In genomic region chr16:35255816-35256215, GRCh38 we compare ENCODE assay signal across 32 cellular contexts.
"Had no signal": no experiment of that assay in that cellular context is flagged by ENCODE, and none has a peak within 500 bp of the region (broad histone marks: within the 10 kb centered on the region; RNA-seq: fewer than 3 reads in every experiment).

No MANE protein-coding gene starts in this region.

- H3K4me1 Mint-ChIP-seq: activated B cell treated with CpG ODN at 0.5 μM for 24 hours; activated CD4-positive, alpha-beta memory T cell treated with anti-CD3 and anti-CD28 coated beads, Interleukin-2, amount 10 ng/mL, durations not matched to agents 7 days and 5 days; activated naive CD4-positive, alpha-beta T cell treated with anti-CD3 and anti-CD28 coated beads, Interleukin-2, amount 10 ng/mL, durations not matched to agents 7 days and 5 days; activated naive CD8-positive, alpha-beta T cell treated with anti-CD3 and anti-CD28 coated beads, Interleukin-2, amount 10 ng/mL, durations not matched to agents 7 days and 5 days; brain; T-cell had no signal

- H3K9me3 ChIP-seq: ascending aorta, gastrocnemius medialis had no signal

- DNase-seq: activated B cell treated with CpG ODN at 0.5 μM for 24 hours; activated CD4-positive, alpha-beta memory T cell treated with anti-CD3 and anti-CD28 coated beads, Interleukin-2, amount 10 ng/mL, durations not matched to agents 7 days and 5 days; activated CD4-positive, alpha-beta T cell treated with anti-CD3 and anti-CD28 coated beads for 48 hours; activated CD4-positive, alpha-beta T cell treated with anti-CD3 and anti-CD28 coated beads, Interleukin-2, amount 50 U/mL, for 4 hours; activated CD8-positive, alpha-beta memory T cell treated with anti-CD3 and anti-CD28 coated beads, Interleukin-2, amount 50 U/mL, for 48 hours; activated gamma-delta T cell; activated naive CD4-positive, alpha-beta T cell; activated naive CD4-positive, alpha-beta T cell treated with anti-CD3 and anti-CD28 coated beads, Interleukin-2, amount 10 ng/mL, durations not matched to agents 7 days and 5 days; activated naive CD8-positive, alpha-beta T cell treated with anti-CD3 and anti-CD28 coated beads, Interleukin-2, amount 10 ng/mL, durations not matched to agents 7 days and 5 days; activated T-cell treated with anti-CD3 and anti-CD28 coated beads for 4 hours; activated T-cell treated with anti-CD3 and anti-CD28 coated beads, Interleukin-2, amount 50 U/mL, for 24 hours; activated T-cell treated with anti-CD3 and anti-CD28 coated beads, Interleukin-2, amount 50 U/mL, for 72 hours; central memory CD4-positive, alpha-beta T cell; cerebellar nuclear complex; colonic mucosa; effector CD8-positive, alpha-beta T cell; foreskin keratinocyte; gastrocnemius medialis; glutamatergic neuron; heart left ventricle; T-cell; T1000; WERI-Rb-1 had no signal

- H3K4me1 ChIP-seq: ascending aorta, breast epithelium, colonic mucosa, foreskin keratinocyte, gastrocnemius medialis, heart left ventricle had no signal

- H3K36me3 Mint-ChIP-seq: activated naive CD4-positive, alpha-beta T cell treated with anti-CD3 and anti-CD28 coated beads, Interleukin-2, amount 10 ng/mL, durations not matched to agents 7 days and 5 days; activated naive CD8-positive, alpha-beta T cell treated with anti-CD3 and anti-CD28 coated beads, Interleukin-2, amount 10 ng/mL, durations not matched to agents 7 days and 5 days; brain; T-cell had no signal

- H3K27me3 Mint-ChIP-seq: activated B cell treated with CpG ODN at 0.5 μM for 24 hours; activated CD4-positive, alpha-beta memory T cell treated with anti-CD3 and anti-CD28 coated beads, Interleukin-2, amount 10 ng/mL, durations not matched to agents 7 days and 5 days; activated naive CD4-positive, alpha-beta T cell treated with anti-CD3 and anti-CD28 coated beads, Interleukin-2, amount 10 ng/mL, durations not matched to agents 7 days and 5 days; activated naive CD8-positive, alpha-beta T cell treated with anti-CD3 and anti-CD28 coated beads, Interleukin-2, amount 10 ng/mL, durations not matched to agents 7 days and 5 days; activated T-cell treated with anti-CD3 and anti-CD28 coated beads, Interleukin-2, amount 50 U/mL, for 24 hours; brain; T-cell had no signal

- H3K27ac ChIP-seq: ascending aorta, breast epithelium, cardiac muscle cell, colonic mucosa, foreskin keratinocyte, gastrocnemius medialis, heart left ventricle, WERI-Rb-1 had no signal

- H3K36me3 ChIP-seq: ascending aorta, breast epithelium, cardiac muscle cell, colonic mucosa, gastrocnemius medialis, heart left ventricle, WERI-Rb-1 had no signal

- H3K4me3 Mint-ChIP-seq: activated B cell treated with CpG ODN at 0.5 μM for 24 hours; activated CD4-positive, alpha-beta memory T cell treated with anti-CD3 and anti-CD28 coated beads, Interleukin-2, amount 10 ng/mL, durations not matched to agents 7 days and 5 days; activated naive CD4-positive, alpha-beta T cell treated with anti-CD3 and anti-CD28 coated beads, Interleukin-2, amount 10 ng/mL, durations not matched to agents 7 days and 5 days; activated naive CD8-positive, alpha-beta T cell treated with anti-CD3 and anti-CD28 coated beads, Interleukin-2, amount 10 ng/mL, durations not matched to agents 7 days and 5 days; activated T-cell treated with anti-CD3 and anti-CD28 coated beads, Interleukin-2, amount 50 U/mL, for 24 hours; activated T-cell treated with anti-CD3 and anti-CD28 coated beads, Interleukin-2, amount 50 U/mL, for 72 hours; brain; T-cell; T-helper 1 cell treated with Interleukin-12 subunit alpha and Interleukin-12 subunit beta and Interleukin-4 antibody, amounts not matched to agents 30 μg/mL and 1 μg/mL, for 36 hours; T-helper 2 cell treated with Interferon-gamma antibody and Interleukin-4, amounts not matched to agents 5 μg/mL and 100 μg/mL, for 36 hours had no signal

- H3K27ac Mint-ChIP-seq: activated B cell treated with CpG ODN at 0.5 μM for 24 hours; activated CD4-positive, alpha-beta memory T cell treated with anti-CD3 and anti-CD28 coated beads, Interleukin-2, amount 10 ng/mL, durations not matched to agents 7 days and 5 days; activated naive CD4-positive, alpha-beta T cell treated with anti-CD3 and anti-CD28 coated beads, Interleukin-2, amount 10 ng/mL, durations not matched to agents 7 days and 5 days; activated naive CD4-positive, alpha-beta T cell treated with anti-CD3 and anti-CD28 coated beads, Interleukin-2, amount 50 U/mL, for 72 hours; activated naive CD8-positive, alpha-beta T cell treated with anti-CD3 and anti-CD28 coated beads, Interleukin-2, amount 10 ng/mL, durations not matched to agents 7 days and 5 days; activated T-cell treated with anti-CD3 and anti-CD28 coated beads, Interleukin-2, amount 50 U/mL, for 24 hours; activated T-cell treated with anti-CD3 and anti-CD28 coated beads, Interleukin-2, amount 50 U/mL, for 72 hours; brain; T-cell; T-helper 1 cell treated with Interleukin-12 subunit alpha and Interleukin-12 subunit beta and Interleukin-4 antibody, amounts not matched to agents 30 μg/mL and 1 μg/mL, for 36 hours; T-helper 2 cell treated with Interferon-gamma antibody and Interleukin-4, amounts not matched to agents 5 μg/mL and 100 μg/mL, for 36 hours had no signal

- ATAC-seq: activated CD4-positive, CD25-positive, alpha-beta regulatory T cell treated with anti-CD3 and anti-CD28 coated beads, Interleukin-2, amount 50 U/mL, for 24 hours; activated naive CD4-positive, alpha-beta T cell treated with anti-CD3 and anti-CD28 coated beads, Interleukin-2, amount 50 U/mL, for 72 hours; activated T-cell treated with anti-CD3 and anti-CD28 coated beads, Interleukin-2, amount 50 U/mL, for 72 hours; esophagus mucosa; foreskin keratinocyte; gastrocnemius medialis; heart left ventricle; T-cell had no signal

- H3K27me3 ChIP-seq: ascending aorta, breast epithelium, cardiac muscle cell, colonic mucosa, foreskin keratinocyte, gastrocnemius medialis, heart left ventricle had no signal

- H3K4me3 ChIP-seq: ascending aorta, breast epithelium, cardiac muscle cell, colonic mucosa, gastrocnemius medialis, heart left ventricle had no signal
